1 cellular context compared by ENCODE assay signal in the genomic region with DNA sequence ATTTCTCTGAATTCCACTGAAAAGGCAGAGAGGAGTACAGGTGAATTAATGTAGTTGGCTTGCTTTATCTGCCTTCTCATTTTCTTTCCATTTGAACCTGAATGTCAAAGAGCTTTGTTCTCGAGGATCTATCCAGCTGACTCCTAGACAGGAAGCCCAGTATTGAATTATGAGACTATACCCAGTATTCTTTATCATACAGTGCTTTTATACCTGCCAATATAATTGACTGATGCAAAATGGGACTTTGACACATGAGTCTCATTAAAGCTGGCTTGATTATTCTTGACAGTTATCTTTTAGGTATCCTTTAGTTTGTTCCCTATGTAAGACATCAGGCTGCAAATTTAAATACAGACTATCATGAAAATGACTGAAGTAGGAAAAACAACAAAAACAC.
TF ChIP-seq lines count a peak whose summit lies in the region.

No MANE protein-coding gene starts in this region.

TF ChIP-seq in SK-N-SH, 30 proteins besides CTCF, POLR2A, EP300 and RAD21 (continued from another document):
- TF ChIP-seq CHD2 (IDR thresholded peaks at IDR 0.05; ENCODE audit: low read length, partially characterized antibody), result no peak
- no peak for TF ChIP-seq YY1 (IDR thresholded peaks at IDR 0.05; ENCODE audit: low read depth)
- TF ChIP-seq TCF12 (IDR thresholded peaks at IDR 0.05), result no peak
